1 cellular context compared by ENCODE assay signal in genomic region chr7:94054130-94054529, GRCh38.
TF ChIP-seq lines count a peak whose summit lies in the region.

No MANE protein-coding gene starts in this region.

TF ChIP-seq in GM12878, 131 proteins besides CTCF, POLR2A, EP300 and RAD21 (continued from another document):
- no peak for TF ChIP-seq BCLAF1 (IDR thresholded peaks at IDR 0.05)
- no peak for TF ChIP-seq FOXK2 (IDR thresholded peaks at IDR 0.05)
- TF ChIP-seq YBX1 (IDR thresholded peaks at IDR 0.05) = no peak
- TF ChIP-seq NBN (IDR thresholded peaks at IDR 0.05) = no peak
- TF ChIP-seq KAT2A (conservative IDR thresholded peaks at IDR 0.05; ENCODE audit: control insufficient read depth, low read depth, low read length) = no peak
- TF ChIP-seq STAT3 (IDR thresholded peaks at IDR 0.05; ENCODE audit: low read depth, low read length) = no peak
- no peak for TF ChIP-seq ELK1 (IDR thresholded peaks at IDR 0.05; ENCODE audit: low read depth, low read length)
- no peak for TF ChIP-seq REST (IDR thresholded peaks at IDR 0.05; ENCODE audit: low read depth, low read length)
- TF ChIP-seq MXI1 (IDR thresholded peaks at IDR 0.05; ENCODE audit: low read depth, low read length) = no peak
- TF ChIP-seq HSF1 (IDR thresholded peaks at IDR 0.05; ENCODE audit: low read depth, low read length) = no peak
- no peak for TF ChIP-seq SMAD5 (IDR thresholded peaks at IDR 0.05; ENCODE audit: low read depth)
- TF ChIP-seq RAD51 (IDR thresholded peaks at IDR 0.05) = no peak
- no peak for TF ChIP-seq IKZF1 (conservative IDR thresholded peaks at IDR 0.05)
- TF ChIP-seq HCFC1 (IDR thresholded peaks at IDR 0.05; ENCODE audit: low read length) = no peak
- TF ChIP-seq MAX (IDR thresholded peaks at IDR 0.05; ENCODE audit: low read depth, low read length) = no peak
